In the genomic region with DNA sequence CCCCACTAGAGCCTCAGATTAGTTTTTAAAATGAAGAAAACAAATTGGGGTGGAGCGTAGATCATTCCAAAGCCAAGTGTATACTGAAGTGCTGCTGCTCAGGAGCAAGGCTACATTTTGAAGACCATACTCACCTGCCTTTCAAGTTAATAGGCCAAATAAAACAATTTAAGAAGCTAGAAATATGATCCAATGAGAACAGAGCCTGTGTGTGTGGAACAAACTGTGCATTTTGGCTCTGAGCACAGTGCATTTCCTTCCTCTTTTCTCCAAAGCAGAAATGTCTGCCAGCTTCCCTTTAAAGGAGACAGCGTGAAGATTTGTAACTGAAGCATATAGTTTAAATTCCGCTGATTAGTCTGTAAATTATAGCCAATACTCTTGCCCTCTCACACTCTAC, we compare ENCODE assay signal across 17 cellular contexts. TPM values are rescaled to one million over a fixed set of nuclear protein-coding genes. Genes with fewer than 3 reads are reported as not detected.
A peak's percentile ranks its signal among the peaks of the same experiment; 100 is the strongest.
DNase-seq lines count a peak whose midpoint lies in the region; ATAC-seq and TF ChIP-seq lines count a peak whose summit lies in the region.
"Had no signal": no experiment of that assay in that cellular context is flagged by ENCODE, and none has a peak within 500 bp of the region (broad histone marks: within the 10 kb centered on the region; RNA-seq: fewer than 3 reads in every experiment).

No MANE protein-coding gene starts in this region.

- TF ChIP-seq CTCF in heart right ventricle (IDR thresholded peaks at IDR 0.05), result no peak
- no peak for TF ChIP-seq CTCF in VCaP (conservative IDR thresholded peaks at IDR 0.05)
- TF ChIP-seq CTCF in lung (IDR thresholded peaks at IDR 0.05; ENCODE audit: control extremely low read depth, extremely low read depth), result no peak
- TF ChIP-seq CTCF in upper lobe of right lung (IDR thresholded peaks at IDR 0.05), result no peak

- DNase-seq in heart right ventricle, result peak in 1 of 2 donors; percentile 45
- no peak for DNase-seq in Right ventricle myocardium inferior (ENCODE audit: missing footprints)
- DNase-seq in lung (ENCODE audit: low spot score), result no peak
- no peak for DNase-seq in upper lobe of right lung
- no peak for DNase-seq in activated CD4-positive, CD25-positive, alpha-beta regulatory T cell treated with anti-CD3 and anti-CD28 coated beads, Interleukin-2, amount 50 U/mL, for 72 hours
- no peak for DNase-seq in NCI-H1930 (lab: John Stamatoyannopoulos, UW)
- no peak for DNase-seq in NCI-H510A (lab: John Stamatoyannopoulos, UW)
- DNase-seq: activated CD4-positive, alpha-beta memory T cell treated with anti-CD3 and anti-CD28 coated beads, Interleukin-2, amount 10 ng/mL, durations not matched to agents 7 days and 5 days; activated naive CD8-positive, alpha-beta T cell treated with anti-CD3 and anti-CD28 coated beads, Interleukin-2, amount 10 ng/mL, durations not matched to agents 7 days and 5 days; DMS79; NCI-H2081 treated with DMSO at 0.1 percent for 48 hours; trophoblast cell had no signal

- 44 to 69% methylated on average over 3 of the region's 3 CpGs for WGBS in heart right ventricle, 2 donors
- WGBS in lung, 2 donors, result 16 to 23% methylated on average over 3 of the region's 3 CpGs

- intact Hi-C loops in heart right ventricle (cut with DNase I) (no loop called here), Right ventricle myocardium inferior (cut with DNase I) (no loop called here), upper lobe of right lung (cut with DNase I) (no loop called here)

- H3K9me3 ChIP-seq in heart right ventricle (no peaks in the 10 kb centered on the region), lung (ENCODE audit: control insufficient read depth in 2 of 2, insufficient read depth in 1 of 2, low read length in 1 of 2) (no peaks in the 10 kb centered on the region), upper lobe of right lung (no peaks in the 10 kb centered on the region)
- H3K9me3 ChIP-seq: A549, SJSA1 had no signal

- ATAC-seq in heart right ventricle (peak in 3 of 8 donors; percentile 18 to 36 (median 22)), Right ventricle myocardium inferior (no peak), lung (ENCODE audit: insufficient read depth, low FRiP score) (no peak), upper lobe of right lung (peak; percentile 1)
- ATAC-seq: A549 had no signal

- H3K36me3 ChIP-seq in heart right ventricle (no peaks in the 10 kb centered on the region), lung (ENCODE audit: control insufficient read depth in 2 of 2, insufficient read depth in 2 of 2, low read length in 2 of 2) (no peaks in the 10 kb centered on the region), upper lobe of right lung (no peaks in the 10 kb centered on the region)

- peak overlapping the region in 1 of 10 donors; percentile 5 for H3K4me3 ChIP-seq in heart right ventricle
- H3K4me3 ChIP-seq in lung, result no peak overlapping the region
- H3K4me3 ChIP-seq in upper lobe of right lung, result no peak overlapping the region
- H3K4me3 ChIP-seq: A549, SJSA1 had no signal

- H3K4me1 ChIP-seq in heart right ventricle, result peaks cover 5 to 87% (median 51%) of the 10 kb centered on the region in 9 donors
- peaks cover 0 to 22% of the 10 kb centered on the region in 2 donors for H3K4me1 ChIP-seq in lung (ENCODE audit: control insufficient read depth in 2 of 2, insufficient read depth in 2 of 2, low read length in 2 of 2)
- H3K4me1 ChIP-seq in upper lobe of right lung, result peaks cover 63% of the 10 kb centered on the region

- H3K27me3 ChIP-seq in heart right ventricle (no peaks in the 10 kb centered on the region), lung (ENCODE audit: control insufficient read depth, insufficient read depth) (no peaks in the 10 kb centered on the region), upper lobe of right lung (no peaks in the 10 kb centered on the region)
- H3K27me3 ChIP-seq: SJSA1 had no signal

- H3K27ac ChIP-seq in heart right ventricle (peak overlapping the region; percentile 61 to 99 (median 76)), VCaP (peak overlapping the region; percentile 98), lung (ENCODE audit: low read depth in 1 of 2, low read length in 1 of 2) (peak overlapping the region; percentile 71 to 77), upper lobe of right lung (peak overlapping the region; percentile 83)
- H3K27ac ChIP-seq: epithelial cell of prostate, SJSA1 had no signal

RNA-seq across cellular contexts. Expression of a gene that starts 3.2 kb away (rescaled TPM):
- 100 to 1,000 TPM in 3 of 10 donors, 10 to 100 TPM in 7; 55.8 to 132 (median 78.7) TPM for total RNA-seq in heart right ventricle
- polyA plus RNA-seq in heart right ventricle, result 100 to 1,000 TPM in 1 of 2 donors, 10 to 100 TPM in 1; 66.1 to 121 TPM
- 103 TPM for total RNA-seq in Right ventricle myocardium inferior
- 100 to 1,000 TPM; 134 to 165 TPM for total RNA-seq in lung
- polyA plus RNA-seq in lung, result 100 to 1,000 TPM; 108 to 327 TPM
- 239 TPM for total RNA-seq in upper lobe of right lung

RNA-seq across cellular contexts. Expression of a gene that starts 48.9 kb away (rescaled TPM):
- total RNA-seq in heart right ventricle (under 1 TPM in 1 of 10 donors, not detected in 9; 0.12 TPM), Right ventricle myocardium inferior (not detected), lung (under 1 TPM in 1 of 2 donors, not detected in 1; 0.20 TPM), upper lobe of right lung (not detected)
- polyA plus RNA-seq in heart right ventricle (not detected), lung (under 1 TPM in 1 of 2 donors, not detected in 1; 0.02 TPM)
- total RNA-seq: activated CD4-positive, alpha-beta memory T cell treated with anti-CD3 and anti-CD28 coated beads, Interleukin-2, amount 10 ng/mL, durations not matched to agents 7 days and 5 days; activated naive CD8-positive, alpha-beta T cell treated with anti-CD3 and anti-CD28 coated beads, Interleukin-2, amount 10 ng/mL, durations not matched to agents 7 days and 5 days; osteoblast; SJSA1 had no signal
- polyA plus RNA-seq: A549 had no signal
